Comparison of ENCODE assay signal across 19 cellular contexts in genomic region chr6:105740946-105741605, GRCh38.
DNase-seq lines count a peak whose midpoint lies in the region; ATAC-seq, FAIRE-seq and TF ChIP-seq lines count a peak whose summit lies in the region.
"Had no signal": no experiment of that assay in that cellular context is flagged by ENCODE, and none has a peak within 500 bp of the region (broad histone marks: within the 10 kb centered on the region; RNA-seq: fewer than 3 reads in every experiment).

No MANE protein-coding gene starts in this region.

- H3K9me3 Mint-ChIP-seq in activated CD8-positive, alpha-beta memory T cell treated with anti-CD3 and anti-CD28 coated beads, Interleukin-2, amount 10 ng/mL, durations not matched to agents 7 days and 5 days (ENCODE audit: low read depth): peaks cover 10% of the 10 kb centered on the region
- H3K9me3 Mint-ChIP-seq in CD4-positive, alpha-beta T cell: no peaks in the 10 kb centered on the region

- no peaks in the 10 kb centered on the region for H3K27me3 ChIP-seq in tibial nerve
- no peaks in the 10 kb centered on the region for H3K27me3 ChIP-seq in CD4-positive, alpha-beta T cell (ENCODE audit: control insufficient read depth, insufficient read depth, low read length)

- H3K9me3 ChIP-seq in tibial nerve: no peaks in the 10 kb centered on the region
- H3K9me3 ChIP-seq in CD4-positive, alpha-beta T cell (ENCODE audit: control insufficient read depth, low read length): no peaks in the 10 kb centered on the region
- H3K9me3 ChIP-seq in T-helper 17 cell (ENCODE audit: control insufficient read depth, low read length, poor library complexity, severe bottlenecking): no peaks in the 10 kb centered on the region
- H3K9me3 ChIP-seq: SJCRH30 had no signal

- H3K4me1 Mint-ChIP-seq in activated CD8-positive, alpha-beta memory T cell treated with anti-CD3 and anti-CD28 coated beads, Interleukin-2, amount 10 ng/mL, durations not matched to agents 7 days and 5 days: peaks cover 64% of the 10 kb centered on the region
- peaks cover 18% of the 10 kb centered on the region for H3K4me1 Mint-ChIP-seq in CD4-positive, alpha-beta T cell (ENCODE audit: low read depth)
- H3K4me1 Mint-ChIP-seq in T-helper 17 cell: peaks cover 14% of the 10 kb centered on the region

- H3K36me3 ChIP-seq in tibial nerve: no peaks in the 10 kb centered on the region
- H3K36me3 ChIP-seq: SJCRH30 had no signal

- H3K36me3 Mint-ChIP-seq in activated CD8-positive, alpha-beta memory T cell treated with anti-CD3 and anti-CD28 coated beads, Interleukin-2, amount 10 ng/mL, durations not matched to agents 7 days and 5 days: peaks cover 53% of the 10 kb centered on the region
- no peaks in the 10 kb centered on the region for H3K36me3 Mint-ChIP-seq in CD4-positive, alpha-beta T cell (ENCODE audit: low read depth)
- H3K36me3 Mint-ChIP-seq in T-helper 17 cell (ENCODE audit: low read depth): no peaks in the 10 kb centered on the region

- no peak overlapping the region for H3K27ac Mint-ChIP-seq in activated CD8-positive, alpha-beta memory T cell treated with anti-CD3 and anti-CD28 coated beads, Interleukin-2, amount 10 ng/mL, durations not matched to agents 7 days and 5 days
- no peak overlapping the region for H3K27ac Mint-ChIP-seq in CD4-positive, alpha-beta T cell
- no peak overlapping the region for H3K27ac Mint-ChIP-seq in T-helper 17 cell

- no peak overlapping the region for H3K27ac ChIP-seq in tibial nerve
- H3K27ac ChIP-seq in CD4-positive, alpha-beta T cell (ENCODE audit: low read depth, low read length): no peak overlapping the region
- H3K27ac ChIP-seq: SJCRH30 had no signal

- no peak for TF ChIP-seq POLR2A in tibial nerve (IDR thresholded peaks at IDR 0.05)

- DNase-seq in AG09319 (ENCODE audit: extremely low read depth, low read depth): peak; percentile 32
- DNase-seq in GM19239 (ENCODE audit: insufficient read length, low spot score): no peak
- peak; percentile 25 for DNase-seq in OCI-M1 (lab: John Stamatoyannopoulos, UW)
- peak; percentile 61 for DNase-seq in inferior parietal cortex (ENCODE audit: extremely low spot score)
- DNase-seq in tibial nerve (ENCODE audit: low spot score in 2 of 2): no peak
- DNase-seq in activated CD8-positive, alpha-beta memory T cell treated with anti-CD3 and anti-CD28 coated beads, Interleukin-2, amount 10 ng/mL, durations not matched to agents 7 days and 5 days: no peak
- no peak for DNase-seq in CD4-positive, alpha-beta T cell
- no peak for DNase-seq in T-helper 17 cell
- DNase-seq: activated CD4-positive, alpha-beta T cell treated with anti-CD3 and anti-CD28 coated beads for 48 hours; activated CD8-positive, alpha-beta memory T cell treated with anti-CD3 and anti-CD28 coated beads, Interleukin-2, amount 50 U/mL, for 48 hours; amygdala; DMS 273 treated with DMSO at 0.1 percent for 48 hours; effector CD8-positive, alpha-beta T cell; NCI-H510A treated with DMSO at 0.1 percent for 48 hours; SJCRH30; T-helper 9 cell had no signal

- H3K4me3 ChIP-seq in tibial nerve: no peak overlapping the region
- H3K4me3 ChIP-seq: SJCRH30 had no signal

- no peak for TF ChIP-seq CTCF in AG09319 (IDR thresholded peaks at IDR 0.05; ENCODE audit: low read depth, low read length)
- TF ChIP-seq CTCF in tibial nerve (IDR thresholded peaks at IDR 0.05): no peak
- TF ChIP-seq CTCF in CD4-positive, alpha-beta T cell (IDR thresholded peaks at IDR 0.05): no peak

- CTCF ChIA-PET in activated CD8-positive, alpha-beta memory T cell treated with anti-CD3 and anti-CD28 coated beads, Interleukin-2, amount 10 ng/mL, durations not matched to agents 7 days and 5 days (lab: Charles Lee): interaction anchor here (1.2 to 1.3 kb wide), 2 partner anchors 9 to 54 kb away, joined by 3 to 4 read pairs; no protein-coding TSS in a partner anchor
- CTCF ChIA-PET in CD4-positive, alpha-beta T cell (lab: Charles Lee): no interaction called here

- peak; percentile 93 for FAIRE-seq in GM19239 (lab: Jason Lieb, UNC)
- FAIRE-seq: HTR-8/SVneo had no signal

- no peaks in the 10 kb centered on the region for H3K27me3 Mint-ChIP-seq in activated CD8-positive, alpha-beta memory T cell treated with anti-CD3 and anti-CD28 coated beads, Interleukin-2, amount 10 ng/mL, durations not matched to agents 7 days and 5 days
- H3K27me3 Mint-ChIP-seq in CD4-positive, alpha-beta T cell: no peaks in the 10 kb centered on the region
- peaks cover 13% of the 10 kb centered on the region for H3K27me3 Mint-ChIP-seq in T-helper 17 cell

- ATAC-seq in activated CD8-positive, alpha-beta memory T cell treated with anti-CD3 and anti-CD28 coated beads, Interleukin-2, amount 10 ng/mL, durations not matched to agents 7 days and 5 days: no peak
- ATAC-seq in CD4-positive, alpha-beta T cell (ENCODE audit: poor library complexity): no peak
- no peak for ATAC-seq in T-helper 17 cell
- ATAC-seq: HCT116 had no signal

- intact Hi-C loops in CD4-positive, alpha-beta T cell (cut with DNase I, micrococcal nuclease): no loop called here

- POLR2A ChIA-PET in CD4-positive, alpha-beta T cell (lab: Charles Lee): no interaction called here

- H3K4me1 ChIP-seq in tibial nerve: no peaks in the 10 kb centered on the region
- H3K4me1 ChIP-seq: SJCRH30 had no signal

- no peak overlapping the region for H3K4me3 Mint-ChIP-seq in activated CD8-positive, alpha-beta memory T cell treated with anti-CD3 and anti-CD28 coated beads, Interleukin-2, amount 10 ng/mL, durations not matched to agents 7 days and 5 days
- H3K4me3 Mint-ChIP-seq in CD4-positive, alpha-beta T cell: no peak overlapping the region
- H3K4me3 Mint-ChIP-seq in T-helper 17 cell: no peak overlapping the region
- H3K4me3 Mint-ChIP-seq: neural crest cell had no signal

- no peak for TF ChIP-seq EP300 in tibial nerve (IDR thresholded peaks at IDR 0.05)

- 52 to 59% methylated on average over 7 of the region's 7 CpGs for WGBS in tibial nerve, 2 donors

Comparison
In these comparisons a context has a peak if more than half of its experiments do, and no peak if none do; other contexts are left out.
1. DNase-seq: peak in AG09319 (single experiment), OCI-M1 (single experiment) and inferior parietal cortex (single experiment); none in GM19239 (single experiment), tibial nerve (0 of 2), activated CD8-positive, alpha-beta memory T cell treated with anti-CD3 and anti-CD28 coated beads, Interleukin-2, amount 10 ng/mL, durations not matched to agents 7 days and 5 days (single experiment), CD4-positive, alpha-beta T cell (0 of 10) and T-helper 17 cell (0 of 3).